1 cellular context compared by ENCODE assay signal in genomic region chr12:65856521-65856920, GRCh38.
TF ChIP-seq lines count a peak whose summit lies in the region.

No MANE protein-coding gene starts in this region.

TF ChIP-seq in IMR-90, 13 proteins besides CTCF, POLR2A, EP300 and RAD21:
- TF ChIP-seq RFX5 (IDR thresholded peaks at IDR 0.05; ENCODE audit: low read depth, low read length) = no peak
- no peak for TF ChIP-seq NFE2L2 (IDR thresholded peaks at IDR 0.05; ENCODE audit: low read depth, low read length)
- TF ChIP-seq MAFK (IDR thresholded peaks at IDR 0.05; ENCODE audit: low read depth, low read length) = no peak
- TF ChIP-seq, protein P1, sequence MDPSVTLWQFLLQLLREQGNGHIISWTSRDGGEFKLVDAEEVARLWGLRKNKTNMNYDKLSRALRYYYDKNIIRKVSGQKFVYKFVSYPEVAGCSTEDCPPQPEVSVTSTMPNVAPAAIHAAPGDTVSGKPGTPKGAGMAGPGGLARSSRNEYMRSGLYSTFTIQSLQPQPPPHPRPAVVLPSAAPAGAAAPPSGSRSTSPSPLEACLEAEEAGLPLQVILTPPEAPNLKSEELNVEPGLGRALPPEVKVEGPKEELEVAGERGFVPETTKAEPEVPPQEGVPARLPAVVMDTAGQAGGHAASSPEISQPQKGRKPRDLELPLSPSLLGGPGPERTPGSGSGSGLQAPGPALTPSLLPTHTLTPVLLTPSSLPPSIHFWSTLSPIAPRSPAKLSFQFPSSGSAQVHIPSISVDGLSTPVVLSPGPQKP (IDR thresholded peaks at IDR 0.05; ENCODE audit: borderline replicate concordance, low read depth, low read length) = no peak
- TF ChIP-seq, protein P2, sequence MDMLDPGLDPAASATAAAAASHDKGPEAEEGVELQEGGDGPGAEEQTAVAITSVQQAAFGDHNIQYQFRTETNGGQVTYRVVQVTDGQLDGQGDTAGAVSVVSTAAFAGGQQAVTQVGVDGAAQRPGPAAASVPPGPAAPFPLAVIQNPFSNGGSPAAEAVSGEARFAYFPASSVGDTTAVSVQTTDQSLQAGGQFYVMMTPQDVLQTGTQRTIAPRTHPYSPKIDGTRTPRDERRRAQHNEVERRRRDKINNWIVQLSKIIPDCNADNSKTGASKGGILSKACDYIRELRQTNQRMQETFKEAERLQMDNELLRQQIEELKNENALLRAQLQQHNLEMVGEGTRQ (IDR thresholded peaks at IDR 0.05; ENCODE audit: low read depth, low read length) = no peak
- TF ChIP-seq FOS (IDR thresholded peaks at IDR 0.05; ENCODE audit: low read depth, low read length) = no peak
- TF ChIP-seq RCOR1 (IDR thresholded peaks at IDR 0.05; ENCODE audit: insufficient replicate concordance, low read length) = no peak
- TF ChIP-seq MXI1 (IDR thresholded peaks at IDR 0.05; ENCODE audit: borderline replicate concordance, low read depth, low read length) = no peak
- no peak for TF ChIP-seq BHLHE40 (IDR thresholded peaks at IDR 0.05; ENCODE audit: low read depth, low read length)
